In the genomic region with DNA sequence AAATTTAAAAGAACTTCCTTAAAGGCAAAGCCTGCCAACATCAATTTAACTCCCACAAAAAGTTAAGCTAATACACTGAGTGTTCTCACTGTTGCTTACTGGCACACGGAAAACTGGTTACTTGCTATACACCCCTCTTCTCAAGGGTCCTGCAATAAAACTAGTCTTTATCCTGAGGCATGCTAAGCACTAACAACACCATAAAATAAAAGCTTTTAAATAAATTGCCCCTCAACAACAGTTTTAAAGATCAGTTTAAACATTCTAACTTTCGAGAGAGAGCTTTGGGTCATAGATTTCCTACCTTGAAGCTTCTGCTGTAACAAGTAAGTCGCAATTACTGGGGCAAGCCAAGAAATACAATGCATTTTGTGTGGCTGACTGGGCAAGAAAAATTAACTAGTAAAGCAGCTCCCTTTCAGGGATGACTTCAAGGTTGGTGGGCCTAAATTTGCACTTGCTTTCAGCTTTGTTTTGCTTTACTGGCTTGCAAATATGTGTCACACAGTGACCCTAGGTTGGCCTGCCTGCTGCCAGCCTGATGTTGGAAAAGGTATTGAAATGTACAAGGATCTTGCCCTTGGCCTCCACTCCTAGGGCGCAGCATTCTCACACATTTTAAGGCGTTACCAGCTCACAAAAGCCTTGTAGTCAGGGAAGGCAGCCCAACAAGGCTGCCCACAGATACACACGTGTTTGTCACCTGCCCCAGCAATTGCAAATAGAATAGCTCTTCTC, we compare ENCODE assay signal across 19 cellular contexts. TPM values are rescaled to one million over a fixed set of nuclear protein-coding genes. Genes with fewer than 3 reads are reported as not detected.
DNase-seq lines count a peak whose midpoint lies in the region; ATAC-seq, FAIRE-seq and TF ChIP-seq lines count a peak whose summit lies in the region.
"Had no signal": no experiment of that assay in that cellular context is flagged by ENCODE, and none has a peak within 500 bp of the region (broad histone marks: within the 10 kb centered on the region; RNA-seq: fewer than 3 reads in every experiment).

No MANE protein-coding gene starts in this region.

- H3K4me1 ChIP-seq in kidney (ENCODE audit: control insufficient read depth in 1 of 2, insufficient read depth in 1 of 2, low read depth in 1 of 2, low read length in 2 of 2) (peaks cover 0 to 2% of the 10 kb centered on the region in 2 donors), A673 (ENCODE audit: insufficient read depth, low read length, poor library complexity, severe bottlenecking) (peaks cover 8% of the 10 kb centered on the region)

- H3K27me3 Mint-ChIP-seq in chondrocyte (ENCODE audit: low read depth): no peaks in the 10 kb centered on the region

- H3K27me3 ChIP-seq in A673 (replicated peaks; ENCODE audit: insufficient read depth, low read depth, low read length, poor library complexity): peaks cover 69% of the 10 kb centered on the region

- DNase-seq in DMS53 (lab: John Stamatoyannopoulos, UW) (peak; percentile 77), DMS53 treated with DMSO at 0.1 percent for 48 hours (lab: John Stamatoyannopoulos, UW; ENCODE audit: unreplicated experiment) (no peak), chondrocyte (ENCODE audit: low spot score) (no peak), kidney (no peak), superior temporal gyrus (ENCODE audit: extremely low spot score) (peak; percentile 68), A673 (ENCODE audit: low spot score) (no peak), NCI-H2196 (lab: John Stamatoyannopoulos, UW; ENCODE audit: unreplicated experiment) (no peak)
- DNase-seq: 8988T; activated CD4-positive, alpha-beta memory T cell treated with anti-CD3 and anti-CD28 coated beads, Interleukin-2, amount 10 ng/mL, durations not matched to agents 7 days and 5 days; activated naive CD4-positive, alpha-beta T cell treated with anti-CD3 and anti-CD28 coated beads, Interleukin-2, amount 50 U/mL, for 16 hours; CD8-positive, alpha-beta memory T cell; foreskin fibroblast; mucosa of descending colon; NCI-H2081 had no signal

- no peaks in the 10 kb centered on the region for H3K36me3 ChIP-seq in kidney (ENCODE audit: control insufficient read depth in 1 of 2, insufficient read depth in 2 of 2, low read length in 2 of 2)
- no peaks in the 10 kb centered on the region for H3K36me3 ChIP-seq in A673 (ENCODE audit: insufficient read depth, low read length, poor library complexity, severe bottlenecking)
- H3K36me3 ChIP-seq: suprapubic skin had no signal

- peak overlapping the region; percentile 96 for H3K27ac Mint-ChIP-seq in chondrocyte (ENCODE audit: unreplicated experiment)
- H3K27ac Mint-ChIP-seq: activated CD4-positive, alpha-beta memory T cell treated with anti-CD3 and anti-CD28 coated beads, Interleukin-2, amount 10 ng/mL, durations not matched to agents 7 days and 5 days had no signal

- H3K27ac ChIP-seq in kidney (ENCODE audit: low read depth in 2 of 2, low read length in 2 of 2) (peak overlapping the region; percentile 10 to 52), A673 (ENCODE audit: low read depth, low read length, poor library complexity, severe bottlenecking) (no peak overlapping the region)

- POLR2A ChIA-PET in A673 (lab: Charles Lee; ENCODE audit: low non-redundant PET): no interaction called here

- peaks cover 2% of the 10 kb centered on the region for H3K36me3 Mint-ChIP-seq in chondrocyte (ENCODE audit: low read depth)
- H3K36me3 Mint-ChIP-seq: IgD-negative memory B cell had no signal

- TF ChIP-seq CTCF in chondrocyte (IDR thresholded peaks at IDR 0.05) (no peak), kidney (IDR thresholded peaks at IDR 0.05; ENCODE audit: borderline replicate concordance, extremely low read depth, insufficient read depth) (no peak), A673 (conservative IDR thresholded peaks at IDR 0.05; ENCODE audit: low read depth, low read length) (no peak)

- no peak for FAIRE-seq in kidney (lab: Jason Lieb, UNC)

- no peak overlapping the region for H3K4me3 Mint-ChIP-seq in chondrocyte (ENCODE audit: unreplicated experiment)

- H3K9me3 Mint-ChIP-seq in chondrocyte (ENCODE audit: low read depth): no peaks in the 10 kb centered on the region
- H3K9me3 Mint-ChIP-seq: activated CD4-positive, alpha-beta memory T cell treated with anti-CD3 and anti-CD28 coated beads, Interleukin-2, amount 10 ng/mL, durations not matched to agents 7 days and 5 days; CD8-positive, alpha-beta memory T cell had no signal

- H3K9me3 ChIP-seq in kidney (ENCODE audit: control insufficient read depth in 1 of 2, low read length in 2 of 2) (no peaks in the 10 kb centered on the region), A673 (ENCODE audit: low read depth, low read length, poor library complexity, severe bottlenecking) (no peaks in the 10 kb centered on the region)
- H3K9me3 ChIP-seq: mucosa of descending colon, suprapubic skin had no signal

- H3K4me1 Mint-ChIP-seq in chondrocyte (ENCODE audit: low read depth): peaks cover 63% of the 10 kb centered on the region

- CTCF ChIA-PET in A673 (lab: Charles Lee): interaction anchor here (0.9 kb wide), 1 partner anchor 24 kb away, joined by 3 read pairs; no protein-coding TSS in a partner anchor

- no TSS peak for BruUV-seq in A673 (replicated peaks; lab: Mats Ljungman, UMichigan)

- intact Hi-C loops in kidney (cut with DNase I) (no loop called here), A673 (cut with micrococcal nuclease; ENCODE audit: unreplicated experiment) (no loop called here)

- H3K4me3 ChIP-seq in kidney (ENCODE audit: low read length in 2 of 2): peak overlapping the region in 1 of 2 donors; percentile 91
- no peak overlapping the region for H3K4me3 ChIP-seq in A673 (ENCODE audit: low read depth, low read length, poor library complexity, severe bottlenecking)
- H3K4me3 ChIP-seq: mucosa of descending colon had no signal

- no peak for ATAC-seq in HG03520 (IDR thresholded peaks at IDR 0.05; ENCODE audit: unreplicated experiment)
- ATAC-seq: mucosa of descending colon, Panc1 had no signal

- no peak overlapping the region for H3K9ac ChIP-seq in kidney (ENCODE audit: low read length in 2 of 2)

RNA-seq across cellular contexts. Expression of a gene that starts 4.0 kb away (rescaled TPM):
- total RNA-seq in chondrocyte (17.6 to 43.0 TPM (median 41.2 TPM) in 3 replicates), kidney (10.7 TPM), A673 (2021) (0.15 and 0.32 TPM in 2 replicates)
- 4.2 TPM for polyA plus RNA-seq in kidney (ENCODE audit: insufficient read depth, low read depth, low replicate concordance)
- total RNA-seq: activated CD4-positive, alpha-beta memory T cell treated with anti-CD3 and anti-CD28 coated beads, Interleukin-2, amount 10 ng/mL, durations not matched to agents 7 days and 5 days; renal cortical epithelial cell had no signal

RNA-seq across cellular contexts. Expression of a gene that starts 45.3 kb away (rescaled TPM):
- total RNA-seq in chondrocyte (49.6 to 80.7 TPM (median 74.9 TPM) in 3 replicates), kidney (135 TPM), A673 (2021) (30.1 and 33.5 TPM in 2 replicates)
- 21.0 TPM for polyA plus RNA-seq in kidney (ENCODE audit: insufficient read depth, low read depth, low replicate concordance)

Comparison
In these comparisons a context has a peak if more than half of its experiments do, and no peak if none do; other contexts are left out.
1. DNase-seq: peak in DMS53 (single experiment) and superior temporal gyrus (single experiment); none in DMS53 treated with DMSO at 0.1 percent for 48 hours (single experiment), chondrocyte (single experiment), kidney (single experiment), A673 (single experiment) and NCI-H2196 (single experiment).